Comparison of ENCODE assay signal across 10 cellular contexts in genomic region chr19:34308381-34309367, GRCh38. TPM values are rescaled to one million over a fixed set of nuclear protein-coding genes. Genes with fewer than 3 reads are reported as not detected.
DNase-seq lines count a peak whose midpoint lies in the region; ATAC-seq, FAIRE-seq and TF ChIP-seq lines count a peak whose summit lies in the region.
"Had no signal": no experiment of that assay in that cellular context is flagged by ENCODE, and none has a peak within 500 bp of the region (broad histone marks: within the 10 kb centered on the region; RNA-seq: fewer than 3 reads in every experiment).

No MANE protein-coding gene starts in this region.

- peaks cover 11% of the 10 kb centered on the region for H3K36me3 Mint-ChIP-seq in activated naive CD8-positive, alpha-beta T cell treated with anti-CD3 and anti-CD28 coated beads, Interleukin-2, amount 10 ng/mL, durations not matched to agents 7 days and 5 days

- intact Hi-C loops in lower lobe of right lung (cut with DNase I) = no loop called here

- FAIRE-seq in GM18507 (lab: Jason Lieb, UNC) (peak; percentile 26), urothelium cell line (lab: Jason Lieb, UNC) (no peak)

- peaks cover 22% of the 10 kb centered on the region for H3K4me1 Mint-ChIP-seq in activated naive CD8-positive, alpha-beta T cell treated with anti-CD3 and anti-CD28 coated beads, Interleukin-2, amount 10 ng/mL, durations not matched to agents 7 days and 5 days

- H3K27ac Mint-ChIP-seq in activated naive CD8-positive, alpha-beta T cell treated with anti-CD3 and anti-CD28 coated beads, Interleukin-2, amount 10 ng/mL, durations not matched to agents 7 days and 5 days = peak overlapping the region; percentile 10

- H3K9me3 Mint-ChIP-seq in activated naive CD8-positive, alpha-beta T cell treated with anti-CD3 and anti-CD28 coated beads, Interleukin-2, amount 10 ng/mL, durations not matched to agents 7 days and 5 days = no peaks in the 10 kb centered on the region

- H3K27me3 Mint-ChIP-seq in activated naive CD8-positive, alpha-beta T cell treated with anti-CD3 and anti-CD28 coated beads, Interleukin-2, amount 10 ng/mL, durations not matched to agents 7 days and 5 days = no peaks in the 10 kb centered on the region

- H3K4me3 Mint-ChIP-seq in activated naive CD8-positive, alpha-beta T cell treated with anti-CD3 and anti-CD28 coated beads, Interleukin-2, amount 10 ng/mL, durations not matched to agents 7 days and 5 days = peak overlapping the region; percentile 0

- TF ChIP-seq CTCF in AG10803 (conservative IDR thresholded peaks at IDR 0.05; ENCODE audit: low read length) = no peak
- TF ChIP-seq CTCF in lower lobe of right lung (IDR thresholded peaks at IDR 0.05) = no peak

- peaks cover 23% of the 10 kb centered on the region for H3K36me3 ChIP-seq in lower lobe of right lung

- H3K27me3 ChIP-seq in lower lobe of right lung (ENCODE audit: low read depth) = no peaks in the 10 kb centered on the region
- H3K27me3 ChIP-seq: MG63 had no signal

- POLR2A ChIA-PET in activated naive CD8-positive, alpha-beta T cell treated with anti-CD3 and anti-CD28 coated beads, Interleukin-2, amount 10 ng/mL, durations not matched to agents 7 days and 5 days (lab: Charles Lee) = interaction anchor here (0.7 to 1.2 kb wide), 2 partner anchors 39 to 137 kb away, joined by 3 to 5 read pairs; no protein-coding TSS in a partner anchor

- H3K27ac ChIP-seq in lower lobe of right lung = peak overlapping the region; percentile 20

- H3K4me1 ChIP-seq in lower lobe of right lung = peaks cover 26% of the 10 kb centered on the region

- ATAC-seq in activated naive CD8-positive, alpha-beta T cell treated with anti-CD3 and anti-CD28 coated beads, Interleukin-2, amount 10 ng/mL, durations not matched to agents 7 days and 5 days (ENCODE audit: low read depth) = peak; percentile 14
- ATAC-seq in lower lobe of right lung = no peak
- no peak for ATAC-seq in GM21528 (IDR thresholded peaks at IDR 0.05; ENCODE audit: low FRiP score, unreplicated experiment)
- no peak for ATAC-seq in esophagus mucosa

- H3K9me3 ChIP-seq in lower lobe of right lung = no peaks in the 10 kb centered on the region
- H3K9me3 ChIP-seq: MG63 had no signal

- DNase-seq in AG10803 (ENCODE audit: low read depth) (peak; percentile 69), GM18507 (ENCODE audit: extremely low spot score, insufficient read length, low read depth) (no peak), lower lobe of right lung (no peak), urothelium cell line (ENCODE audit: low spot score) (no peak), NCI-H510A (lab: John Stamatoyannopoulos, UW) (no peak)
- DNase-seq in activated naive CD8-positive, alpha-beta T cell treated with anti-CD3 and anti-CD28 coated beads, Interleukin-2, amount 10 ng/mL, durations not matched to agents 7 days and 5 days = no peak
- DNase-seq: erythroblast, MG63 had no signal

- no peak overlapping the region for H3K4me3 ChIP-seq in AG10803 (ENCODE audit: low read length)
- no peak overlapping the region for H3K4me3 ChIP-seq in lower lobe of right lung
- H3K4me3 ChIP-seq: MG63 had no signal

RNA-seq across cellular contexts. Expression of gene GARRE1, which starts 54.3 kb away (rescaled TPM):
- 10 to 100 TPM; 17.7 to 19.4 TPM for total RNA-seq in activated naive CD8-positive, alpha-beta T cell treated with anti-CD3 and anti-CD28 coated beads, Interleukin-2, amount 10 ng/mL, durations not matched to agents 7 days and 5 days
- total RNA-seq in lower lobe of right lung = 31.2 TPM
- 10.2 TPM for total RNA-seq in esophagus mucosa

RNA-seq across cellular contexts. Expression of gene GPI, which starts 56.3 kb away (rescaled TPM):
- 100 to 1,000 TPM; 725 to 786 TPM for total RNA-seq in activated naive CD8-positive, alpha-beta T cell treated with anti-CD3 and anti-CD28 coated beads, Interleukin-2, amount 10 ng/mL, durations not matched to agents 7 days and 5 days
- total RNA-seq in lower lobe of right lung (136 TPM), esophagus mucosa (230 TPM)
